Comparison of ENCODE assay signal across 10 cellular contexts in genomic region chrX:138748480-138748879, GRCh38. TPM values are rescaled to one million over a fixed set of nuclear protein-coding genes. Genes with fewer than 3 reads are reported as not detected.
DNase-seq lines count a peak whose midpoint lies in the region; ATAC-seq, FAIRE-seq and TF ChIP-seq lines count a peak whose summit lies in the region.
"Had no signal": no experiment of that assay in that cellular context is flagged by ENCODE, and none has a peak within 500 bp of the region (broad histone marks: within the 10 kb centered on the region; RNA-seq: fewer than 3 reads in every experiment).

No MANE protein-coding gene starts in this region.

- no peaks in the 10 kb centered on the region for H3K79me2 ChIP-seq in GM12878 (ENCODE audit: control insufficient read depth, insufficient read depth, low read length)

- H3K27me3 ChIP-seq in GM12878 (replicated peaks in 1 of 2; ENCODE audit: control insufficient read depth in 2 of 2, insufficient read depth in 2 of 2, low read length in 1 of 2) (no peaks in the 10 kb centered on the region), lower lobe of right lung (ENCODE audit: low read depth) (no peaks in the 10 kb centered on the region), thyroid gland (no peaks in the 10 kb centered on the region), upper lobe of left lung (no peaks in the 10 kb centered on the region)

- BruUV-seq in GM12878 (replicated peaks; lab: Mats Ljungman, UMichigan), result no TSS peak

- no peak overlapping the region for H3K27ac ChIP-seq in GM12878 (ENCODE audit: control insufficient read depth, insufficient read depth)
- H3K27ac ChIP-seq in lower lobe of right lung, result no peak overlapping the region
- H3K27ac ChIP-seq in thyroid gland, result no peak overlapping the region
- no peak overlapping the region for H3K27ac ChIP-seq in upper lobe of left lung

- no peaks in the 10 kb centered on the region for H4K20me1 ChIP-seq in GM12878 (ENCODE audit: control insufficient read depth, insufficient read depth)

- TF ChIP-seq POLR2A in GM12878 (IDR thresholded peaks at IDR 0.05; ENCODE audit: low read depth, low read length) (no peak), thyroid gland (IDR thresholded peaks at IDR 0.05) (no peak), upper lobe of left lung (IDR thresholded peaks at IDR 0.05) (no peak)

- no peak for FAIRE-seq in GM12878 (lab: Jason Lieb, UNC)

- DNase-seq in CD1c-positive myeloid dendritic cell (ENCODE audit: extremely low spot score) (peak; percentile 1), HFFc6 (no peak), GM12878 (ENCODE audit: low read depth, low spot score) (no peak), lower lobe of right lung (no peak), thyroid gland (no peak), upper lobe of left lung (no peak)
- DNase-seq: NCI-H510A; stimulated activated naive CD8-positive, alpha-beta T cell treated with anti-CD3 and anti-CD28 coated beads, Interleukin-15, Interleukin-2, amounts not matched to agents 100 U/mL and 50 U/mL, for 24 hours had no signal

- H3K36me3 Mint-ChIP-seq in HFFc6 (ENCODE audit: low read depth), result no peaks in the 10 kb centered on the region

- CTCF ChIA-PET in GM12878 (lab: Yijun Ruan, JAX), result interaction anchor here (0.9 to 3.0 kb wide), 5 partner anchors 8 to 620 kb away, joined by 3 to 15 read pairs (median 3); no protein-coding TSS in a partner anchor

- H2AFZ ChIP-seq in GM12878 (ENCODE audit: control insufficient read depth, low read depth, low read length), result no peak overlapping the region

- in situ Hi-C loops in GM12878 (cut with MboI), result loop anchor here (10.0 kb wide), 2 partner anchors 554 to 624 kb away; no protein-coding TSS in a partner anchor

- H3K9ac ChIP-seq in GM12878 (ENCODE audit: control insufficient read depth, insufficient read depth, low read length), result no peak overlapping the region

- no peaks in the 10 kb centered on the region for H3K4me1 Mint-ChIP-seq in HFFc6 (ENCODE audit: low read depth)

- peak; percentile 37 for TF ChIP-seq RAD21 in GM12878 (IDR thresholded peaks at IDR 0.05; ENCODE audit: insufficient read depth, low read depth, low read length)

- POLR2A ChIA-PET in GM12878 (lab: Charles Lee), result no interaction called here

- no peaks in the 10 kb centered on the region for H3K4me1 ChIP-seq in GM12878 (ENCODE audit: control insufficient read depth, insufficient read depth, low read length)
- H3K4me1 ChIP-seq in lower lobe of right lung, result no peaks in the 10 kb centered on the region
- no peaks in the 10 kb centered on the region for H3K4me1 ChIP-seq in thyroid gland
- H3K4me1 ChIP-seq in upper lobe of left lung, result no peaks in the 10 kb centered on the region

- WGBS in GM12878 (ENCODE audit: insufficient coverage, insufficient replicate concordance, low lambda C conversion rate, missing lambda C conversion rate), result 2% methylated on average over 3 of the region's 3 CpGs
- WGBS in thyroid gland, 2 donors, result 30 to 39% methylated on average over 3 of the region's 3 CpGs
- whole genome bisulfite sequencing in upper lobe of left lung, 2 donors, result 22 to 27% methylated on average over 3 of the region's 3 CpGs

- TF ChIP-seq CTCF in HFFc6 (IDR thresholded peaks at IDR 0.05), result peak; percentile 70; the same call in 1 of the 2 replicates
- peak; percentile 46 to 49 (median 47); a peak in 5 of 6 replicates for TF ChIP-seq CTCF in GM12878 (IDR thresholded peaks at IDR 0.05 in 2 of 3, conservative IDR thresholded peaks at IDR 0.05 in 1 of 3; ENCODE audit: control insufficient read depth in 2 of 3, extremely low read depth in 1 of 3, insufficient read depth in 1 of 3, low read depth in 3 of 3, low read length in 3 of 3)
- TF ChIP-seq CTCF in lower lobe of right lung (IDR thresholded peaks at IDR 0.05), result peak; percentile 37
- peak in 3 of 6 experiments; percentile 21 to 36 (median 35) for TF ChIP-seq CTCF in thyroid gland (IDR thresholded peaks at IDR 0.05)
- TF ChIP-seq CTCF in upper lobe of left lung (IDR thresholded peaks at IDR 0.05), result peak in 2 of 6 experiments; percentile 24 to 25

- no peaks in the 10 kb centered on the region for H3K9me3 Mint-ChIP-seq in HFFc6

- ATAC-seq in GM12878, result peak; percentile 64; the same call in 2 of the 3 replicates
- ATAC-seq in lower lobe of right lung, result no peak
- no peak for ATAC-seq in HG02938 (IDR thresholded peaks at IDR 0.05; ENCODE audit: unreplicated experiment)
- ATAC-seq in HG03354 (IDR thresholded peaks at IDR 0.05; ENCODE audit: poor library complexity, severe bottlenecking, unreplicated experiment), result no peak
- ATAC-seq in upper lobe of left lung (ENCODE audit: low FRiP score in 2 of 2), result no peak
- ATAC-seq: stimulated activated naive CD8-positive, alpha-beta T cell treated with anti-CD3 and anti-CD28 coated beads, Interleukin-15, Interleukin-2, amounts not matched to agents 100 U/mL and 50 U/mL, for 24 hours had no signal

- H3K36me3 ChIP-seq in GM12878 (ENCODE audit: control insufficient read depth in 2 of 2, insufficient read depth in 2 of 2, low read length in 1 of 2) (no peaks in the 10 kb centered on the region), lower lobe of right lung (no peaks in the 10 kb centered on the region), thyroid gland (no peaks in the 10 kb centered on the region), upper lobe of left lung (no peaks in the 10 kb centered on the region)

- RAD21 ChIA-PET in GM12878 (lab: Charles Lee; ENCODE audit: unreplicated experiment), result no interaction called here

- H3K9me3 ChIP-seq in GM12878 (replicated peaks; ENCODE audit: control insufficient read depth, insufficient read depth, low read length) (no peaks in the 10 kb centered on the region), lower lobe of right lung (no peaks in the 10 kb centered on the region), thyroid gland (no peaks in the 10 kb centered on the region), upper lobe of left lung (no peaks in the 10 kb centered on the region)

- H3K27me3 Mint-ChIP-seq in HFFc6 (ENCODE audit: insufficient read depth), result no peaks in the 10 kb centered on the region

- SMC1A ChIA-PET in GM12878 (lab: Charles Lee; ENCODE audit: uncharacterized antibody, unreplicated experiment), result interaction anchor here (0.7 to 1.5 kb wide), 2 partner anchors 10 to 350 kb away, joined by 3 to 4 read pairs; no protein-coding TSS in a partner anchor

- TF ChIP-seq EP300 in GM12878 (IDR thresholded peaks at IDR 0.05; ENCODE audit: borderline replicate concordance in 1 of 2, control insufficient read depth in 1 of 2, low read depth in 2 of 2, low read length in 2 of 2) (no peak), upper lobe of left lung (IDR thresholded peaks at IDR 0.05) (no peak)

- no peak overlapping the region for H3K4me2 ChIP-seq in GM12878 (ENCODE audit: control insufficient read depth, insufficient read depth)

- H3K4me3 Mint-ChIP-seq in HFFc6, result no peak overlapping the region

- intact Hi-C loops in GM12878 (cut with micrococcal nuclease; ENCODE audit: unreplicated experiment) (loop anchor here (5.0 kb wide), 1 partner anchor 451 kb away; no protein-coding TSS in a partner anchor), lower lobe of right lung (cut with DNase I) (no loop called here), thyroid gland (cut with DNase I) (loop anchor here (5.0 kb wide), 1 partner anchor 621 kb away; no protein-coding TSS in a partner anchor)

- no peak overlapping the region for H3K4me3 ChIP-seq in GM12878
- no peak overlapping the region for H3K4me3 ChIP-seq in lower lobe of right lung
- H3K4me3 ChIP-seq in thyroid gland (replicated peaks in 1 of 3), result no peak overlapping the region
- H3K4me3 ChIP-seq in upper lobe of left lung, result no peak overlapping the region

- no peak overlapping the region for H3K27ac Mint-ChIP-seq in HFFc6

TF ChIP-seq in GM12878, 131 proteins besides CTCF, POLR2A, EP300 and RAD21:
- TF ChIP-seq SMC3 (IDR thresholded peaks at IDR 0.05; ENCODE audit: borderline replicate concordance, low read length) (peak; percentile 16; the same call in 1 of the 2 replicates), PBX3 (IDR thresholded peaks at IDR 0.05; ENCODE audit: insufficient replicate concordance, low read depth, low read length) (no peak)

RNA-seq across cellular contexts. Expression of gene FGF13, which starts 37.0 kb away (rescaled TPM):
- not detected for total RNA-seq in HFFc6 (2021; fragmentation: NEBNext Ultra II Directional; extraction: Animal tissue kit (Norgen Biotek cat#: 25700))
- total RNA-seq in GM12878 (2013; cell fraction: nucleolus; rRNA removed), result not detected in 2 replicates
- total RNA-seq in GM12878 (2014; rRNA removed) (0.34 and 0.65 TPM in 2 replicates), GM12878 (2014; rRNA removed; fragmentation: Illumina TruSeq; extraction: Trizol) (0.09 and 0.36 TPM in 2 replicates), GM12878 (2021) (0.08 and 0.24 TPM in 2 replicates), lower lobe of right lung (4.0 TPM), thyroid gland (1 to 10 TPM; 2.3 to 9.2 (median 4.5) TPM), upper lobe of left lung (1 to 10 TPM in 5 of 6 donors, under 1 TPM in 1; 0.22 to 2.5 (median 1.6) TPM)
- not detected for polyA plus RNA-seq in GM12878 (2011; ENCODE audit: low read depth)
- polyA plus RNA-seq in GM12878 (2011; rRNA removed) (not detected in 2 replicates), GM12878 (2014; fragmentation: Illumina TruSeq; extraction: Trizol) (0.35 and 0.68 TPM in 2 replicates), GM12878 (2014; fragmentation: Nextera tagmentation; extraction: Ambion mirVana) (under 1 TPM; 0.16 to 0.26 TPM), GM12878 (2014; rRNA removed) (0.24 and 0.28 TPM in 2 replicates), GM12878 (2016; fragmentation: Nextera tagmentation; extraction: Ambion mirVana) (under 1 TPM; 0.28 to 0.42 TPM)
- not detected in 2 replicates for polyA plus RNA-seq in GM12878 (2011; cell fraction: cytosol; rRNA removed)
- polyA plus RNA-seq in GM12878 (2011; cell fraction: nucleus; rRNA removed), result not detected in 2 replicates
- polyA plus RNA-seq in GM12878 (2012), result not detected in 2 replicates
- not detected in 2 replicates for polyA minus RNA-seq in GM12878 (2011; rRNA and poly(A)+ RNA removed)
- not detected in 2 replicates for polyA minus RNA-seq in GM12878 (2011; cell fraction: cytosol; rRNA and poly(A)+ RNA removed)
- polyA minus RNA-seq in GM12878 (2011; cell fraction: nucleus; rRNA and poly(A)+ RNA removed), result not detected in 2 replicates
